ENCODE assay signal across 26 cellular contexts in the genomic region with DNA sequence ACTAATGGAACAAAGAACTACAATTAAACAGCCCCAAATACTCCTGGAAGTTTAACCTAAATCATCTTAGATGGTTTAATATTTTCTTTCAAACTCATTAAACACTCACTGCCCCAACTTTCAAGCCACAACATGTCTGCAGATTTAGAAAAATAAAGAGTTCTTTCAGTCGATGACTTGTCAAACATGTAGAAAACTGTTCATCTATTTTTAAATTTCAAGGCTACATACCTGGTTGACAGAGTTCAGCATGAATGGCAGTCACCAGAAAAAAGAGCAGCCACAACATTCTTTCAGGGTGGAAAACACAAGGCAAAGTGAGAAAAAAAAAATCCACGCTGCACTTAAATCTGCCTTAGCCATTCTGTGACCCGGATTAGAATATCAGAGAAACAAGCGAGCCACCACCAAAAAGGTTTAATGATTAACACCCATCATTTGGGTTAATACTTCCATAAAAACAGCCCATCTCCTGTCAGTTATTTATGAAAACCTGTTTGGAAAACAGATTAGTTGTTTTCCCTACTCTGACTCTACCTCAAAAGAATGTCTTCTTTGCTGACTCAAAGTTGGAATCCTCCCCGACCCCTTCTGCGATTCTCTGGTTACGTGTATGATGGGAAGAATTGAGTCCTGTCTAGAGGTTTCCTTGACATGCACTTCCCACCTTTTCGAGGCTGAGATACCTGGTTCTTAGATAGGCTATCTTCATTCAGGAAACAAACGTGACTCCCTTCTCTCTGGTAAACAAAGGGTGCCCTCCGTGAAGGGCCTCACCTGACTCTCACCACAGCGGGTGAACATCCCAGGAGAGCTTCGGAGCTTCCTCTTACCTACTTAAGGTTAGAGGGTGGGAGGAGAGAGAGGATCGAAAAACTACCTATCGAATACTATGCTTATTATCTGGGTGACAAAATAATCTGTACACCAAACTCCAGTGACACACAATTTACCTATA. TPM values are rescaled to one million over a fixed set of nuclear protein-coding genes. Genes with fewer than 3 reads are reported as not detected.
DNase-seq lines count a peak whose midpoint lies in the region; ATAC-seq, FAIRE-seq and TF ChIP-seq lines count a peak whose summit lies in the region.
"Had no signal": no experiment of that assay in that cellular context is flagged by ENCODE, and none has a peak within 500 bp of the region (broad histone marks: within the 10 kb centered on the region; RNA-seq: fewer than 3 reads in every experiment).

Gene CLTRN, minus strand, starts transcription at position 319 of the 958 bp plus-strand sequence. Its CDS starts 30 bp downstream, at position 289.

- no peak for FAIRE-seq in bronchial epithelial cell (lab: Jason Lieb, UNC)
- FAIRE-seq: GM12892 had no signal

- H3K36me3 ChIP-seq in bronchial epithelial cell (ENCODE audit: control insufficient read depth, insufficient read depth, low read length), result no peaks in the 10 kb centered on the region
- H3K36me3 ChIP-seq: ascending aorta, neural progenitor cell, Peyer's patch had no signal

- TF ChIP-seq CTCF in bronchial epithelial cell (IDR thresholded peaks at IDR 0.05; ENCODE audit: insufficient read depth, low read length, severe bottlenecking), result no peak

- ATAC-seq in HG03175 (IDR thresholded peaks at IDR 0.05; ENCODE audit: unreplicated experiment) (no peak), GM19328 (IDR thresholded peaks at IDR 0.05; ENCODE audit: unreplicated experiment) (no peak)
- ATAC-seq: activated CD4-positive, alpha-beta T cell treated with anti-CD3 and anti-CD28 coated beads for 36 hours; stimulated activated memory B cell treated with anti-CD40 and anti-IgM and Interleukin-4, amounts not matched to agents 10 μg/mL and 1 μg/mL and 100 μg/mL, for 72 hours; T-helper 17 cell had no signal

- no peaks in the 10 kb centered on the region for H3K27me3 ChIP-seq in bronchial epithelial cell (ENCODE audit: control insufficient read depth, insufficient read depth, low read length)
- H3K27me3 ChIP-seq: ascending aorta, neural progenitor cell, Peyer's patch had no signal

- H3K4me3 ChIP-seq in bronchial epithelial cell (ENCODE audit: low read depth, low read length), result no peak within 1 kb of the TSS
- H3K4me3 ChIP-seq: ascending aorta, neural progenitor cell, Peyer's patch had no signal

- peak; percentile 32 for DNase-seq in HPDE6-E6E7 (ENCODE audit: extremely low spot score)
- peak; percentile 83 for DNase-seq in bronchial epithelial cell (ENCODE audit: low read depth)
- peak; percentile 80 for DNase-seq in islet precursor cell
- DNase-seq in renal cortical epithelial cell (ENCODE audit: low read depth), result peak; percentile 74
- no peak for DNase-seq in cerebellar nuclear complex (lab: John Stamatoyannopoulos, UW)
- DNase-seq: activated CD4-positive, alpha-beta T cell treated with anti-CD3 and anti-CD28 coated beads for 36 hours; activated CD8-positive, alpha-beta memory T cell treated with anti-CD3 and anti-CD28 coated beads for 24 hours; activated naive CD4-positive, alpha-beta T cell treated with anti-CD3 and anti-CD28 coated beads for 36 hours; activated T-cell treated with anti-CD3 and anti-CD28 coated beads, Interleukin-2, amount 50 U/mL, for 48 hours; CD4-positive, alpha-beta memory T cell; DMS79 treated with DMSO at 0.1 percent for 48 hours; effector memory CD4-positive, alpha-beta T cell; IMR-90; NCI-H2107; NCI-H510A treated with DMSO at 0.1 percent for 48 hours; NK-92 treated with Interleukin-12 subunit alpha and Interleukin-12 subunit beta, amount 100 ng/mL, for 24 hours; Peyer's patch; posterior cingulate gyrus; stimulated activated CD4-positive, alpha-beta T cell treated with anti-CD3 and anti-CD28 coated beads, Interleukin-2, amount 100 ng/mL, for 24 hours; T-helper 17 cell had no signal

RNA-seq across cellular contexts. Expression of gene CLTRN, which starts in this region (rescaled TPM):
- total RNA-seq in bronchial epithelial cell (0.53 and 1.2 TPM in 2 replicates), renal cortical epithelial cell (2.8 and 3.0 TPM in 2 replicates)
- total RNA-seq: ascending aorta, Peyer's patch had no signal

Comparison
In these comparisons a context has a peak if more than half of its experiments do, and no peak if none do; other contexts are left out.
1. DNase-seq: peak in HPDE6-E6E7 (single experiment), bronchial epithelial cell (single experiment), islet precursor cell (single experiment) and renal cortical epithelial cell (single experiment); none in cerebellar nuclear complex (0 of 2).